12 cellular contexts compared by ENCODE assay signal in genomic region chr14:32561520-32561919, GRCh38.
DNase-seq lines count a peak whose midpoint lies in the region; ATAC-seq and TF ChIP-seq lines count a peak whose summit lies in the region.
"Had no signal": no experiment of that assay in that cellular context is flagged by ENCODE, and none has a peak within 500 bp of the region (broad histone marks: within the 10 kb centered on the region; RNA-seq: fewer than 3 reads in every experiment).

No MANE protein-coding gene starts in this region.

- H3K4me3 ChIP-seq in PC-3 (ENCODE audit: low read length) (no peak overlapping the region), neural progenitor cell (no peak overlapping the region)
- H3K4me3 ChIP-seq: testis had no signal

- H3K27ac ChIP-seq in PC-3 (ENCODE audit: low read length) (no peak overlapping the region), neural progenitor cell (no peak overlapping the region)
- H3K27ac ChIP-seq: testis had no signal

- H3K36me3 ChIP-seq in PC-3 (ENCODE audit: low read depth, low read length) = no peaks in the 10 kb centered on the region
- H3K36me3 ChIP-seq in neural progenitor cell = no peaks in the 10 kb centered on the region

- H3K4me3 Mint-ChIP-seq in neural progenitor cell = no peak overlapping the region
- H3K4me3 Mint-ChIP-seq: CD4-positive, CD25-positive, alpha-beta regulatory T cell had no signal

- intact Hi-C loops in PC-3 (cut with micrococcal nuclease) = loop anchor here (5.0 to 10.0 kb wide), 2 partner anchors 624 to 1047 kb away; no protein-coding TSS in a partner anchor

- H3K9me3 ChIP-seq in PC-3 (ENCODE audit: low read length) (no peaks in the 10 kb centered on the region), neural progenitor cell (ENCODE audit: low read depth) (no peaks in the 10 kb centered on the region)
- H3K9me3 ChIP-seq: testis had no signal

- H3K9me3 Mint-ChIP-seq in neural progenitor cell = no peaks in the 10 kb centered on the region
- H3K9me3 Mint-ChIP-seq: CD4-positive, CD25-positive, alpha-beta regulatory T cell had no signal

- H4K20me1 ChIP-seq in PC-3 (ENCODE audit: low read length) = no peaks in the 10 kb centered on the region
- no peaks in the 10 kb centered on the region for H4K20me1 ChIP-seq in neural progenitor cell (ENCODE audit: low read depth)

- no peaks in the 10 kb centered on the region for H3K36me3 Mint-ChIP-seq in neural progenitor cell
- H3K36me3 Mint-ChIP-seq: CD4-positive, CD25-positive, alpha-beta regulatory T cell had no signal

- H3K9ac ChIP-seq in PC-3 (ENCODE audit: low read length) (no peak overlapping the region), neural progenitor cell (no peak overlapping the region)

- H3K27me3 Mint-ChIP-seq in neural progenitor cell (ENCODE audit: insufficient read depth, low read depth) = peaks cover 3% of the 10 kb centered on the region
- H3K27me3 Mint-ChIP-seq: CD4-positive, CD25-positive, alpha-beta regulatory T cell had no signal

- ATAC-seq in PC-3 (peak; percentile 89), HG03135 (IDR thresholded peaks at IDR 0.05; ENCODE audit: unreplicated experiment) (no peak)

- H3K4me2 ChIP-seq in PC-3 (ENCODE audit: low read length) (no peak overlapping the region), neural progenitor cell (no peak overlapping the region)

- H3K27ac Mint-ChIP-seq in neural progenitor cell = no peak overlapping the region
- H3K27ac Mint-ChIP-seq: CD4-positive, CD25-positive, alpha-beta regulatory T cell had no signal

- no peaks in the 10 kb centered on the region for H3K9me2 ChIP-seq in PC-3 (replicated peaks; ENCODE audit: low read length)

- CTCF ChIA-PET in PC-3 (lab: Charles Lee) = interaction anchor here (1.3 to 1.7 kb wide), 3 partner anchors 179 to 305 kb away, joined by 5 to 8 read pairs (median 6); no protein-coding TSS in a partner anchor

- BruUV-seq in PC-3 (replicated peaks; lab: Mats Ljungman, UMichigan) = no TSS peak

- no peak overlapping the region for H2AFZ ChIP-seq in PC-3 (ENCODE audit: low read length)
- H2AFZ ChIP-seq in neural progenitor cell (replicated peaks) = no peak overlapping the region

- TF ChIP-seq CTCF in PC-3 (conservative IDR thresholded peaks at IDR 0.05; ENCODE audit: low read depth, low read length) = no peak
- TF ChIP-seq CTCF in neural progenitor cell (IDR thresholded peaks at IDR 0.05) = no peak

- H3F3A ChIP-seq in PC-3 (ENCODE audit: low read length, unreplicated experiment) (peaks cover 6% of the 10 kb centered on the region), neural progenitor cell (ENCODE audit: low read depth) (no peaks in the 10 kb centered on the region)

- POLR2A ChIA-PET in PC-3 (lab: Charles Lee; ENCODE audit: unreplicated experiment) = no interaction called here

- H3K4me1 ChIP-seq in PC-3 (ENCODE audit: insufficient read depth, low read length) = peaks cover 30% of the 10 kb centered on the region
- H3K4me1 ChIP-seq in neural progenitor cell = peaks cover 10% of the 10 kb centered on the region

- H3K79me2 ChIP-seq in PC-3 (ENCODE audit: low read length) (no peaks in the 10 kb centered on the region), neural progenitor cell (ENCODE audit: low read depth) (no peaks in the 10 kb centered on the region)

- DNase-seq in AG20443 (ENCODE audit: low spot score) (peak; percentile 79), PC-3 (peak; percentile 85), fibroblast of peridontal ligament (ENCODE audit: extremely low read depth) (peak; percentile 35), neural progenitor cell (ENCODE audit: low spot score) (peak; percentile 17), NOMO-1 treated with dmso at 0.1 percent for 144 hours (lab: John Stamatoyannopoulos, UW; ENCODE audit: unreplicated experiment) (no peak), pons (ENCODE audit: low spot score) (no peak), NCI-H1694 treated with DMSO at 0.1 percent for 48 hours (lab: John Stamatoyannopoulos, UW) (no peak)
- DNase-seq: amygdala; CD4-positive, CD25-positive, alpha-beta regulatory T cell; occipital lobe; testis had no signal

- no peaks in the 10 kb centered on the region for H3K4me1 Mint-ChIP-seq in neural progenitor cell

- H3K27me3 ChIP-seq in PC-3 (ENCODE audit: low read length) = no peaks in the 10 kb centered on the region
- no peaks in the 10 kb centered on the region for H3K27me3 ChIP-seq in neural progenitor cell
- H3K27me3 ChIP-seq: testis had no signal

Comparison
In these comparisons a context has a peak if more than half of its experiments do, and no peak if none do; other contexts are left out.
1. DNase-seq: peak in AG20443 (single experiment), PC-3 (single experiment), fibroblast of peridontal ligament (single experiment) and neural progenitor cell (single experiment); none in NOMO-1 treated with dmso at 0.1 percent for 144 hours (single experiment), pons (single experiment) and NCI-H1694 treated with DMSO at 0.1 percent for 48 hours (single experiment).